In genomic region chr20:38725458-38725958, GRCh38 we compare ENCODE assay signal across 14 cellular contexts. TPM values are rescaled to one million over a fixed set of nuclear protein-coding genes. Genes with fewer than 3 reads are reported as not detected.
DNase-seq lines count a peak whose midpoint lies in the region; ATAC-seq, FAIRE-seq and TF ChIP-seq lines count a peak whose summit lies in the region.
"Had no signal": no experiment of that assay in that cellular context is flagged by ENCODE, and none has a peak within 500 bp of the region (broad histone marks: within the 10 kb centered on the region; RNA-seq: fewer than 3 reads in every experiment).

No MANE protein-coding gene starts in this region.

- H3K27ac Mint-ChIP-seq in activated CD4-positive, alpha-beta T cell treated with anti-CD3 and anti-CD28 coated beads, Interleukin-2, amount 10 ng/mL, durations not matched to agents 24 days and 14 days: peak overlapping the region; percentile 72
- peak overlapping the region; percentile 55 for H3K27ac Mint-ChIP-seq in activated naive CD8-positive, alpha-beta T cell treated with anti-CD3 and anti-CD28 coated beads, Interleukin-2, amount 10 ng/mL, durations not matched to agents 7 days and 5 days
- no peak overlapping the region for H3K27ac Mint-ChIP-seq in nephron

- H3K27me3 Mint-ChIP-seq in activated CD4-positive, alpha-beta T cell treated with anti-CD3 and anti-CD28 coated beads, Interleukin-2, amount 10 ng/mL, durations not matched to agents 24 days and 14 days: peaks cover 91% of the 10 kb centered on the region
- H3K27me3 Mint-ChIP-seq in activated naive CD8-positive, alpha-beta T cell treated with anti-CD3 and anti-CD28 coated beads, Interleukin-2, amount 10 ng/mL, durations not matched to agents 7 days and 5 days: peaks cover 89% of the 10 kb centered on the region
- peaks cover 100% of the 10 kb centered on the region for H3K27me3 Mint-ChIP-seq in nephron (ENCODE audit: low read depth)

- TF ChIP-seq CTCF in nephron (IDR thresholded peaks at IDR 0.05; ENCODE audit: unreplicated experiment in 3 of 3): no peak

- peak overlapping the region; percentile 15 for H3K4me3 Mint-ChIP-seq in activated CD4-positive, alpha-beta T cell treated with anti-CD3 and anti-CD28 coated beads, Interleukin-2, amount 10 ng/mL, durations not matched to agents 24 days and 14 days
- H3K4me3 Mint-ChIP-seq in activated naive CD8-positive, alpha-beta T cell treated with anti-CD3 and anti-CD28 coated beads, Interleukin-2, amount 10 ng/mL, durations not matched to agents 7 days and 5 days: peak overlapping the region; percentile 12
- H3K4me3 Mint-ChIP-seq in nephron: peak overlapping the region; percentile 51 to 70 (median 64)

- peaks cover 45% of the 10 kb centered on the region for H3K4me1 Mint-ChIP-seq in activated CD4-positive, alpha-beta T cell treated with anti-CD3 and anti-CD28 coated beads, Interleukin-2, amount 10 ng/mL, durations not matched to agents 24 days and 14 days
- peaks cover 39% of the 10 kb centered on the region for H3K4me1 Mint-ChIP-seq in activated naive CD8-positive, alpha-beta T cell treated with anti-CD3 and anti-CD28 coated beads, Interleukin-2, amount 10 ng/mL, durations not matched to agents 7 days and 5 days
- peaks cover 33% of the 10 kb centered on the region for H3K4me1 Mint-ChIP-seq in nephron

- FAIRE-seq in HTR-8/SVneo (lab: Jason Lieb, UNC) (peak; percentile 95), GM12892 (lab: Jason Lieb, UNC) (no peak)
- FAIRE-seq: H54 had no signal

- peaks cover 22% of the 10 kb centered on the region for H3K9me3 Mint-ChIP-seq in activated CD4-positive, alpha-beta T cell treated with anti-CD3 and anti-CD28 coated beads, Interleukin-2, amount 10 ng/mL, durations not matched to agents 24 days and 14 days
- no peaks in the 10 kb centered on the region for H3K9me3 Mint-ChIP-seq in activated naive CD8-positive, alpha-beta T cell treated with anti-CD3 and anti-CD28 coated beads, Interleukin-2, amount 10 ng/mL, durations not matched to agents 7 days and 5 days
- peaks cover 5% of the 10 kb centered on the region for H3K9me3 Mint-ChIP-seq in nephron

- peaks cover 19% of the 10 kb centered on the region for H3K36me3 Mint-ChIP-seq in activated CD4-positive, alpha-beta T cell treated with anti-CD3 and anti-CD28 coated beads, Interleukin-2, amount 10 ng/mL, durations not matched to agents 24 days and 14 days (ENCODE audit: low read depth)
- peaks cover 3% of the 10 kb centered on the region for H3K36me3 Mint-ChIP-seq in activated naive CD8-positive, alpha-beta T cell treated with anti-CD3 and anti-CD28 coated beads, Interleukin-2, amount 10 ng/mL, durations not matched to agents 7 days and 5 days
- no peaks in the 10 kb centered on the region for H3K36me3 Mint-ChIP-seq in nephron (ENCODE audit: low read depth)

- no peak for TF ChIP-seq POLR2A in GM12892 (IDR thresholded peaks at IDR 0.05; ENCODE audit: low read depth, low read length)

- no peak for ATAC-seq in activated naive CD8-positive, alpha-beta T cell treated with anti-CD3 and anti-CD28 coated beads, Interleukin-2, amount 10 ng/mL, durations not matched to agents 7 days and 5 days (ENCODE audit: low read depth)

- POLR2A ChIA-PET in activated naive CD8-positive, alpha-beta T cell treated with anti-CD3 and anti-CD28 coated beads, Interleukin-2, amount 10 ng/mL, durations not matched to agents 7 days and 5 days (lab: Charles Lee): no interaction called here

- intact Hi-C loops in activated CD4-positive, alpha-beta T cell treated with anti-CD3 and anti-CD28 coated beads, Interleukin-2, amount 10 ng/mL, durations not matched to agents 24 days and 14 days (cut with micrococcal nuclease): no loop called here

- DNase-seq in activated CD4-positive, alpha-beta T cell treated with anti-CD3 and anti-CD28 coated beads, Interleukin-2, amount 10 ng/mL, durations not matched to agents 24 days and 14 days: no peak
- DNase-seq in activated CD4-positive, alpha-beta T cell treated with anti-CD3 and anti-CD28 coated beads, Interleukin-2, amount 50 U/mL, for 4 hours: no peak
- no peak for DNase-seq in HTR-8/SVneo (ENCODE audit: insufficient read length, low spot score)
- no peak for DNase-seq in activated naive CD8-positive, alpha-beta T cell treated with anti-CD3 and anti-CD28 coated beads, Interleukin-2, amount 10 ng/mL, durations not matched to agents 7 days and 5 days
- DNase-seq in OCI-M1 (lab: John Stamatoyannopoulos, UW): no peak
- DNase-seq in midbrain (lab: John Stamatoyannopoulos, UW): no peak
- DNase-seq in GM12892 (ENCODE audit: insufficient read length): no peak
- DNase-seq: ACHN had no signal

RNA-seq across cellular contexts. Expression of gene SLC32A1, which starts 1.2 kb away (rescaled TPM):
- not detected in 2 replicates for total RNA-seq in activated CD4-positive, alpha-beta T cell treated with anti-CD3 and anti-CD28 coated beads, Interleukin-2, amount 10 ng/mL, durations not matched to agents 24 days and 14 days
- total RNA-seq in activated naive CD8-positive, alpha-beta T cell treated with anti-CD3 and anti-CD28 coated beads, Interleukin-2, amount 10 ng/mL, durations not matched to agents 7 days and 5 days: not detected
- polyA plus RNA-seq in GM12892 (2012; ENCODE audit: missing spikeins): 0.08 TPM
- total RNA-seq: lower leg skin; osteocyte; PC-3; T-helper 2 cell treated with Interferon-gamma antibody and Interleukin-4, amounts not matched to agents 100 ng/mL and 5 ng/mL, for 36 hours had no signal

RNA-seq across cellular contexts. Expression of gene ACTR5, which starts 22.8 kb away (rescaled TPM):
- 15.2 and 15.8 TPM in 2 replicates for total RNA-seq in activated CD4-positive, alpha-beta T cell treated with anti-CD3 and anti-CD28 coated beads, Interleukin-2, amount 10 ng/mL, durations not matched to agents 24 days and 14 days
- 10 to 100 TPM; 10.4 to 11.9 TPM for total RNA-seq in activated naive CD8-positive, alpha-beta T cell treated with anti-CD3 and anti-CD28 coated beads, Interleukin-2, amount 10 ng/mL, durations not matched to agents 7 days and 5 days
- 6.1 TPM for polyA plus RNA-seq in GM12892 (2012; ENCODE audit: missing spikeins)

Comparison
In these comparisons a context has a peak if more than half of its experiments do, and no peak if none do; other contexts are left out.
1. H3K27ac Mint-ChIP-seq: peak in activated CD4-positive, alpha-beta T cell treated with anti-CD3 and anti-CD28 coated beads, Interleukin-2, amount 10 ng/mL, durations not matched to agents 24 days and 14 days (single experiment) and activated naive CD8-positive, alpha-beta T cell treated with anti-CD3 and anti-CD28 coated beads, Interleukin-2, amount 10 ng/mL, durations not matched to agents 7 days and 5 days (single experiment); none in nephron (0 of 3).
2. H3K4me3 Mint-ChIP-seq: peak in every context shown above with its lines; median percentile 64 in nephron; 15 in activated CD4-positive, alpha-beta T cell treated with anti-CD3 and anti-CD28 coated beads, Interleukin-2, amount 10 ng/mL, durations not matched to agents 24 days and 14 days; 12 in activated naive CD8-positive, alpha-beta T cell treated with anti-CD3 and anti-CD28 coated beads, Interleukin-2, amount 10 ng/mL, durations not matched to agents 7 days and 5 days.